ENCODE assay signal across 9 cellular contexts in the genomic region with DNA sequence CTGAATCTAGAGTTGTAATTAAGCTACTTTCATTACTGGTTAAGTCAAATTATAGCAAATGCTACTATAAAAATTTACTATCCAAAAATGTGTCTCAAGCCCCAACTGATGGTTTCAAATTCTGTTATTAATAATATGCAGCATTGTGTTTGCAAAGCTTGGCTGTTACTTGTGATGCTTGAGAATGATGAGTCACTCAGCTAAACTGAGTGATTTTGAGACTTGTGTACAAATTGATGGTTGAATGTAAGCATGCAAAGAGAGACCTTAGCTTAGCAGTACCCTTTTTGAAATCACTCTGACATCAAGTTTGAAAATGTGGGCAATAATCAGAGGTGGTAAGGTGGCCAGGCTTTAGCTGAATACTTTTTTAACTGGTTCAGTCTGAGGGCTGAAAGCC. TPM values are rescaled to one million over a fixed set of nuclear protein-coding genes. Genes with fewer than 3 reads are reported as not detected.
DNase-seq lines count a peak whose midpoint lies in the region; ATAC-seq, FAIRE-seq and TF ChIP-seq lines count a peak whose summit lies in the region.
"Had no signal": no experiment of that assay in that cellular context is flagged by ENCODE, and none has a peak within 500 bp of the region (broad histone marks: within the 10 kb centered on the region; RNA-seq: fewer than 3 reads in every experiment).

No MANE protein-coding gene starts in this region.

- peaks cover 11% of the 10 kb centered on the region for H3K79me2 ChIP-seq in astrocyte (ENCODE audit: insufficient read depth, low read length)

- H3K9me3 Mint-ChIP-seq in astrocyte (ENCODE audit: unreplicated experiment) = no peaks in the 10 kb centered on the region
- H3K9me3 Mint-ChIP-seq: T-cell had no signal

- H3K36me3 Mint-ChIP-seq in astrocyte (ENCODE audit: low read depth, unreplicated experiment) = no peaks in the 10 kb centered on the region

- H3K4me3 Mint-ChIP-seq in astrocyte (ENCODE audit: unreplicated experiment) = no peak overlapping the region
- H3K4me3 Mint-ChIP-seq: T-cell had no signal

- H3K9me3 ChIP-seq in astrocyte (ENCODE audit: insufficient read depth, low read depth, low read length) = no peaks in the 10 kb centered on the region

- H3K4me3 ChIP-seq in AG10803 (ENCODE audit: low read length) (no peak overlapping the region), astrocyte (ENCODE audit: insufficient read depth, low read depth, low read length) (no peak overlapping the region)

- no peaks in the 10 kb centered on the region for H3K27me3 Mint-ChIP-seq in astrocyte (ENCODE audit: low read depth, unreplicated experiment)
- H3K27me3 Mint-ChIP-seq: T-cell had no signal

- no peaks in the 10 kb centered on the region for H3K4me1 ChIP-seq in astrocyte (ENCODE audit: insufficient read depth, low read length)

- ATAC-seq in GM18909 (IDR thresholded peaks at IDR 0.05; ENCODE audit: poor library complexity, unreplicated experiment) (peak; percentile 85), HG02973 (IDR thresholded peaks at IDR 0.05; ENCODE audit: unreplicated experiment) (peak; percentile 90), omental fat pad (ENCODE audit: low FRiP score) (no peak)
- ATAC-seq: T-cell had no signal

- H3K4me2 ChIP-seq in astrocyte (ENCODE audit: low read length) = no peak overlapping the region

- H3K27me3 ChIP-seq in astrocyte (ENCODE audit: insufficient read depth, low read length) = no peaks in the 10 kb centered on the region

- FAIRE-seq in astrocyte (lab: Jason Lieb, UNC) = no peak

- H2AFZ ChIP-seq in astrocyte (ENCODE audit: low read depth, low read length) = no peak overlapping the region

- no peak overlapping the region for H3K27ac ChIP-seq in astrocyte (ENCODE audit: low read depth, low read length)

- DNase-seq in AG10803 (ENCODE audit: low read depth) = peak; percentile 34
- peak; percentile 30 for DNase-seq in astrocyte (ENCODE audit: low read depth)
- no peak for DNase-seq in NCI-H1105 (lab: John Stamatoyannopoulos, UW)
- no peak for DNase-seq in NK-92 treated with Interleukin-12 subunit alpha and Interleukin-12 subunit beta, amount 100 ng/mL, for 24 hours (lab: John Stamatoyannopoulos, UW)
- no peak for DNase-seq in stimulated activated CD4-positive, alpha-beta T cell treated with anti-CD3 and anti-CD28 coated beads, Interleukin-12 subunit alpha, Interleukin-12 subunit beta, amount 100 ng/mL, for 4 hours
- no peak for DNase-seq in omental fat pad (ENCODE audit: low spot score)
- DNase-seq: T-cell had no signal

- H3K36me3 ChIP-seq in astrocyte (ENCODE audit: insufficient read depth, low read length) = peaks cover 26% of the 10 kb centered on the region

- H3K9ac ChIP-seq in astrocyte (ENCODE audit: low read length) = no peak overlapping the region

- no peak overlapping the region for H3K27ac Mint-ChIP-seq in astrocyte (ENCODE audit: unreplicated experiment)
- H3K27ac Mint-ChIP-seq: T-cell had no signal

- no peak for TF ChIP-seq CTCF in AG10803 (conservative IDR thresholded peaks at IDR 0.05; ENCODE audit: low read length)
- TF ChIP-seq CTCF in astrocyte (IDR thresholded peaks at IDR 0.05; ENCODE audit: insufficient read depth, low read depth, low read length) = no peak
- no peak for TF ChIP-seq CTCF in omental fat pad (IDR thresholded peaks at IDR 0.05)

- peaks cover 4% of the 10 kb centered on the region for H4K20me1 ChIP-seq in astrocyte (ENCODE audit: insufficient read depth, low read length)

- peaks cover 6% of the 10 kb centered on the region for H3K4me1 Mint-ChIP-seq in astrocyte (ENCODE audit: low read depth, unreplicated experiment)

RNA-seq across cellular contexts. Expression of gene OPA1, which starts 27.6 kb away (rescaled TPM):
- 60.3 and 61.8 TPM in 2 replicates for total RNA-seq in astrocyte
- 10 to 100 TPM; 40.3 to 64.1 (median 41.9) TPM for total RNA-seq in omental fat pad

Comparison
In these comparisons a context has a peak if more than half of its experiments do, and no peak if none do; other contexts are left out.
1. DNase-seq: peak in AG10803 (single experiment) and astrocyte (single experiment); none in NCI-H1105 (single experiment), NK-92 treated with Interleukin-12 subunit alpha and Interleukin-12 subunit beta, amount 100 ng/mL, for 24 hours (single experiment), stimulated activated CD4-positive, alpha-beta T cell treated with anti-CD3 and anti-CD28 coated beads, Interleukin-12 subunit alpha, Interleukin-12 subunit beta, amount 100 ng/mL, for 4 hours (single experiment) and omental fat pad (single experiment).